7 cellular contexts compared by ENCODE assay signal in the genomic region with DNA sequence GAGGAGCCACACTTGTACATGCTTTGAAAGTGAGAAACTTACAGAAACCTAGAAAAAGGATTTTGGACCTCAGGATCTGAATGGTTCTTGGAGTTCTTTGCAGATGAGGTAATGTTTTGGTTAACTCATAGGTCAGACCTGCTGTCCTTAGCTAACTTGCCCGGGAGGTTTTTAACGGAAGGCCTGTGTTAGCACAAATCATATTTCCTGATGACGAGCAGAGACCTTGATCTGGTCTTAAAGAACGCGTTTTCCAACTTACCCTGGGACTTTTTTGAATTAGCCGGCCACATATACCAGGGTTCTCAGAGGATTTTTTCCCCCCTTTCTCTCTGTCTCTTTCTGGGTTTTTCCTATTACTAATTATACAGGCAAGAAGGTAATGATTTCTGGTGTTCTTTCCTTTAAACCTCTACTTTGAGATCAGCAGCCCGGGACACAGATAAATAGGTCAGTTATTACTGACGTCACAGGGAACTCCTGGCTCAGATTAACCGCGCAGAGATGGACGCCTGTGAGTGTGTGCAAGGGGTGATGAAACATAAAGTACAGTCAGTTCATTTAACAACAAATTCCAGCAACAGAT.
DNase-seq lines count a peak whose midpoint lies in the region; FAIRE-seq and TF ChIP-seq lines count a peak whose summit lies in the region.

No MANE protein-coding gene starts in this region.

- no peaks in the 10 kb centered on the region for H3K27me3 ChIP-seq in keratinocyte (ENCODE audit: control insufficient read depth, extremely low read depth, insufficient read depth, low read length)
- no peaks in the 10 kb centered on the region for H3K27me3 ChIP-seq in stomach smooth muscle (ENCODE audit: control insufficient read depth in 1 of 2, insufficient read depth in 2 of 2, low read length in 2 of 2)

- H3K9me3 ChIP-seq in keratinocyte (ENCODE audit: control insufficient read depth, low read depth, low read length): no peaks in the 10 kb centered on the region
- H3K9me3 ChIP-seq in stomach smooth muscle (ENCODE audit: control insufficient read depth in 2 of 2, low read length in 2 of 2): no peaks in the 10 kb centered on the region

- H3K36me3 ChIP-seq in keratinocyte (ENCODE audit: control insufficient read depth in 2 of 2, extremely low read depth in 1 of 2, insufficient read depth in 2 of 2, low read length in 2 of 2) (no peaks in the 10 kb centered on the region), stomach smooth muscle (ENCODE audit: control insufficient read depth in 2 of 2, insufficient read depth in 2 of 2, low read length in 2 of 2) (no peaks in the 10 kb centered on the region)

- no peaks in the 10 kb centered on the region for H4K20me1 ChIP-seq in keratinocyte (ENCODE audit: control insufficient read depth, extremely low read depth, insufficient read depth, low read length)

- peak; percentile 76 for FAIRE-seq in keratinocyte (lab: Jason Lieb, UNC)

- H3K4me1 ChIP-seq in keratinocyte (ENCODE audit: control insufficient read depth, extremely low read depth, insufficient read depth, low read length) (peaks cover 35% of the 10 kb centered on the region), stomach smooth muscle (ENCODE audit: control insufficient read depth, insufficient read depth, low read length) (peaks cover 17% of the 10 kb centered on the region)

- TF ChIP-seq CTCF in HFF-Myc (IDR thresholded peaks at IDR 0.05; ENCODE audit: low read depth, low read length, missing control alignments) (no peak), keratinocyte (optimal IDR thresholded peaks at IDR 0.05 in 1 of 3, IDR thresholded peaks at IDR 0.05 in 1 of 3, conservative IDR thresholded peaks at IDR 0.05 in 1 of 3; ENCODE audit: extremely low read depth in 1 of 3, insufficient read depth in 2 of 3, low read length in 3 of 3) (no peak), GM10266 (IDR thresholded peaks at IDR 0.05; ENCODE audit: control insufficient read depth, insufficient read depth, low read depth, missing control alignments) (no peak)

- H3K4me3 ChIP-seq in HFF-Myc (replicated peaks; ENCODE audit: low read depth, low read length) (no peak overlapping the region), keratinocyte (ENCODE audit: control insufficient read depth in 2 of 3, extremely low read depth in 1 of 3, insufficient read depth in 2 of 3, low read depth in 1 of 3, low read length in 3 of 3) (peak overlapping the region in 1 of 3 experiments; percentile 34), stomach smooth muscle (ENCODE audit: low read length in 2 of 2) (peak overlapping the region; percentile 43 to 57)

- DNase-seq in HFF-Myc (ENCODE audit: extremely low read depth, low read depth): peak; percentile 43
- DNase-seq in amniotic epithelial cell (ENCODE audit: low read depth): peak; percentile 97
- no peak for DNase-seq in keratinocyte (ENCODE audit: low read depth, low spot score)
- no peak for DNase-seq in GM10266 (ENCODE audit: extremely low spot score)
- DNase-seq in SKM-1 (lab: John Stamatoyannopoulos, UW; ENCODE audit: unreplicated experiment): no peak
- DNase-seq in NCI-H187 (lab: John Stamatoyannopoulos, UW): no peak

- H3K27ac ChIP-seq in keratinocyte (ENCODE audit: control insufficient read depth, insufficient read depth, low read length) (peak overlapping the region; percentile 97), stomach smooth muscle (ENCODE audit: low read length) (peak overlapping the region; percentile 92)

- peak overlapping the region; percentile 88 for H3K9ac ChIP-seq in keratinocyte (ENCODE audit: control insufficient read depth, extremely low read depth, insufficient read depth, low read length)
- peak overlapping the region; percentile 68 to 86 for H3K9ac ChIP-seq in stomach smooth muscle (ENCODE audit: low read length in 2 of 2)

- peak overlapping the region; percentile 56 for H3K4me2 ChIP-seq in keratinocyte (ENCODE audit: control insufficient read depth, extremely low read depth, insufficient read depth, low read depth, low read length)

- peak overlapping the region; percentile 8 for H2AFZ ChIP-seq in keratinocyte (ENCODE audit: control insufficient read depth, low read length)

- H3K79me2 ChIP-seq in keratinocyte (ENCODE audit: control insufficient read depth, insufficient read depth, low read length): no peaks in the 10 kb centered on the region

- H3K9me1 ChIP-seq in keratinocyte (ENCODE audit: control insufficient read depth, extremely low read depth, insufficient read depth, low read length): no peaks in the 10 kb centered on the region

- dilution Hi-C loops in keratinocyte (cut with MboI; ENCODE audit: extremely low pct_ligation_motif_present, low sequenced_read_pairs): no loop called here

Comparison
In these comparisons a context has a peak if more than half of its experiments do, and no peak if none do; other contexts are left out.
1. DNase-seq: peak in HFF-Myc (single experiment) and amniotic epithelial cell (single experiment); none in keratinocyte (single experiment), GM10266 (single experiment), SKM-1 (single experiment) and NCI-H187 (0 of 2).